Comparison of ENCODE assay signal across 11 cellular contexts in the genomic region with DNA sequence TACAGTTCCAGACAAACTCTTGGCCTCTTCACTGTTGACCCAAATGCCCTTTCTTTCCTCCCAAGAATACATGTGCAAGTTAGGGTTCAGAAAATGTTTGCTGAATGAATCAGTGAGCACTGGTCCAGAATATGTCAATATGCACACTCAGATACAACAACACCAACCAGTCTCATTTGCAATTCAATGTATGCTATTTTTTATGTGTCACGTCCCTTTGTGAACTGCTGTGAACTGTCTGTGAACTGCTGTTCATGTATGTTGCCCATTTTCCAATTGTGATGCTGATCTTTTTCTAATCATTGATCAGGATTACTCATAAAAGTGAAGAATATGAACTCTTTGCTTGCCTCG. TPM values are rescaled to one million over a fixed set of nuclear protein-coding genes. Genes with fewer than 3 reads are reported as not detected.
DNase-seq lines count a peak whose midpoint lies in the region; ATAC-seq lines count a peak whose summit lies in the region.
"Had no signal": no experiment of that assay in that cellular context is flagged by ENCODE, and none has a peak within 500 bp of the region (broad histone marks: within the 10 kb centered on the region; RNA-seq: fewer than 3 reads in every experiment).

No MANE protein-coding gene starts in this region.

- H3K36me3 Mint-ChIP-seq in activated CD4-positive, alpha-beta T cell treated with anti-CD3 and anti-CD28 coated beads, Interleukin-2, amount 10 ng/mL, durations not matched to agents 7 days and 5 days (ENCODE audit: low read depth): peaks cover 6% of the 10 kb centered on the region
- H3K36me3 Mint-ChIP-seq in activated CD8-positive, alpha-beta T cell treated with anti-CD3 and anti-CD28 coated beads, Interleukin-2, amount 10 ng/mL, durations not matched to agents 7 days and 5 days (ENCODE audit: low read depth): peaks cover 44% of the 10 kb centered on the region
- no peaks in the 10 kb centered on the region for H3K36me3 Mint-ChIP-seq in stimulated activated naive CD8-positive, alpha-beta T cell treated with anti-CD3 and anti-CD28 coated beads, Interleukin-15, Interleukin-2, amounts not matched to agents 100 ng/mL and 50 ng/mL, for 24 hours (ENCODE audit: low read depth)

- H3K4me3 Mint-ChIP-seq in activated CD4-positive, alpha-beta T cell treated with anti-CD3 and anti-CD28 coated beads, Interleukin-2, amount 10 ng/mL, durations not matched to agents 7 days and 5 days: peak overlapping the region; percentile 59
- peak overlapping the region; percentile 70 for H3K4me3 Mint-ChIP-seq in activated CD8-positive, alpha-beta T cell treated with anti-CD3 and anti-CD28 coated beads, Interleukin-2, amount 10 ng/mL, durations not matched to agents 7 days and 5 days
- H3K4me3 Mint-ChIP-seq in stimulated activated naive CD8-positive, alpha-beta T cell treated with anti-CD3 and anti-CD28 coated beads, Interleukin-15, Interleukin-2, amounts not matched to agents 100 ng/mL and 50 ng/mL, for 24 hours: peak overlapping the region; percentile 65

- ATAC-seq in activated CD8-positive, alpha-beta T cell treated with anti-CD3 and anti-CD28 coated beads, Interleukin-2, amount 10 ng/mL, durations not matched to agents 7 days and 5 days: peak; percentile 11
- ATAC-seq in HG02623 (IDR thresholded peaks at IDR 0.05; ENCODE audit: unreplicated experiment): no peak

- CTCF ChIA-PET in activated CD4-positive, alpha-beta T cell treated with anti-CD3 and anti-CD28 coated beads, Interleukin-2, amount 10 ng/mL, durations not matched to agents 7 days and 5 days (lab: Charles Lee): interaction anchor here (1.0 to 1.5 kb wide), 2 partner anchors 20 to 37 kb away, joined by 3 read pairs; no protein-coding TSS in a partner anchor
- CTCF ChIA-PET in activated CD8-positive, alpha-beta T cell treated with anti-CD3 and anti-CD28 coated beads, Interleukin-2, amount 10 ng/mL, durations not matched to agents 7 days and 5 days (lab: Charles Lee): interaction anchor here (4.7 to 10.7 kb wide), 3 partner anchors 15 to 17 kb away, joined by 35 to 163 read pairs (median 75); partner anchors contain the start of gene GAB3

- H3K27ac Mint-ChIP-seq in activated CD4-positive, alpha-beta T cell treated with anti-CD3 and anti-CD28 coated beads, Interleukin-2, amount 10 ng/mL, durations not matched to agents 7 days and 5 days: peak overlapping the region; percentile 95
- peak overlapping the region; percentile 96 for H3K27ac Mint-ChIP-seq in activated CD8-positive, alpha-beta T cell treated with anti-CD3 and anti-CD28 coated beads, Interleukin-2, amount 10 ng/mL, durations not matched to agents 7 days and 5 days
- H3K27ac Mint-ChIP-seq in stimulated activated naive CD8-positive, alpha-beta T cell treated with anti-CD3 and anti-CD28 coated beads, Interleukin-15, Interleukin-2, amounts not matched to agents 100 ng/mL and 50 ng/mL, for 24 hours: peak overlapping the region; percentile 91

- peaks cover 97% of the 10 kb centered on the region for H3K4me1 Mint-ChIP-seq in activated CD4-positive, alpha-beta T cell treated with anti-CD3 and anti-CD28 coated beads, Interleukin-2, amount 10 ng/mL, durations not matched to agents 7 days and 5 days
- H3K4me1 Mint-ChIP-seq in activated CD8-positive, alpha-beta T cell treated with anti-CD3 and anti-CD28 coated beads, Interleukin-2, amount 10 ng/mL, durations not matched to agents 7 days and 5 days (ENCODE audit: low read depth): peaks cover 98% of the 10 kb centered on the region
- peaks cover 97% of the 10 kb centered on the region for H3K4me1 Mint-ChIP-seq in stimulated activated naive CD8-positive, alpha-beta T cell treated with anti-CD3 and anti-CD28 coated beads, Interleukin-15, Interleukin-2, amounts not matched to agents 100 ng/mL and 50 ng/mL, for 24 hours (ENCODE audit: low read depth)

- peaks cover 2% of the 10 kb centered on the region for H3K9me3 Mint-ChIP-seq in activated CD4-positive, alpha-beta T cell treated with anti-CD3 and anti-CD28 coated beads, Interleukin-2, amount 10 ng/mL, durations not matched to agents 7 days and 5 days
- H3K9me3 Mint-ChIP-seq in activated CD8-positive, alpha-beta T cell treated with anti-CD3 and anti-CD28 coated beads, Interleukin-2, amount 10 ng/mL, durations not matched to agents 7 days and 5 days (ENCODE audit: insufficient read depth): no peaks in the 10 kb centered on the region
- H3K9me3 Mint-ChIP-seq in stimulated activated naive CD8-positive, alpha-beta T cell treated with anti-CD3 and anti-CD28 coated beads, Interleukin-15, Interleukin-2, amounts not matched to agents 100 ng/mL and 50 ng/mL, for 24 hours: no peaks in the 10 kb centered on the region

- H3K27me3 Mint-ChIP-seq in activated CD4-positive, alpha-beta T cell treated with anti-CD3 and anti-CD28 coated beads, Interleukin-2, amount 10 ng/mL, durations not matched to agents 7 days and 5 days: no peaks in the 10 kb centered on the region
- no peaks in the 10 kb centered on the region for H3K27me3 Mint-ChIP-seq in activated CD8-positive, alpha-beta T cell treated with anti-CD3 and anti-CD28 coated beads, Interleukin-2, amount 10 ng/mL, durations not matched to agents 7 days and 5 days (ENCODE audit: low read depth)
- no peaks in the 10 kb centered on the region for H3K27me3 Mint-ChIP-seq in stimulated activated naive CD8-positive, alpha-beta T cell treated with anti-CD3 and anti-CD28 coated beads, Interleukin-15, Interleukin-2, amounts not matched to agents 100 ng/mL and 50 ng/mL, for 24 hours

- no peak for DNase-seq in activated CD4-positive, alpha-beta T cell treated with anti-CD3 and anti-CD28 coated beads, Interleukin-2, amount 10 ng/mL, durations not matched to agents 7 days and 5 days
- no peak for DNase-seq in activated CD4-positive, alpha-beta T cell treated with anti-CD3 and anti-CD28 coated beads, Interleukin-2, amount 50 U/mL, for 48 hours
- DNase-seq in activated CD8-positive, alpha-beta T cell treated with anti-CD3 and anti-CD28 coated beads, Interleukin-2, amount 10 ng/mL, durations not matched to agents 7 days and 5 days: no peak
- peak; percentile 58 for DNase-seq in fibroblast of peridontal ligament (ENCODE audit: extremely low read depth)
- no peak for DNase-seq in NCI-H1694 (lab: John Stamatoyannopoulos, UW)
- no peak for DNase-seq in GM03348 (ENCODE audit: low spot score)
- DNase-seq: ACHN; activated CD8-positive, alpha-beta memory T cell treated with anti-CD3 and anti-CD28 coated beads for 24 hours; NCI-H2171 had no signal

- POLR2A ChIA-PET in activated CD4-positive, alpha-beta T cell treated with anti-CD3 and anti-CD28 coated beads, Interleukin-2, amount 10 ng/mL, durations not matched to agents 7 days and 5 days (lab: Charles Lee): no interaction called here
- POLR2A ChIA-PET in activated CD8-positive, alpha-beta T cell treated with anti-CD3 and anti-CD28 coated beads, Interleukin-2, amount 10 ng/mL, durations not matched to agents 7 days and 5 days (lab: Charles Lee): interaction anchor here (1.3 to 2.6 kb wide), 2 partner anchors 14 to 15 kb away, joined by 6 to 12 read pairs; no protein-coding TSS in a partner anchor

RNA-seq across cellular contexts. Expression of gene GAB3, which starts 17.8 kb away (rescaled TPM):
- 1 to 10 TPM; 4.5 to 5.5 TPM for total RNA-seq in activated CD4-positive, alpha-beta T cell treated with anti-CD3 and anti-CD28 coated beads, Interleukin-2, amount 10 ng/mL, durations not matched to agents 7 days and 5 days
- total RNA-seq in activated CD8-positive, alpha-beta T cell treated with anti-CD3 and anti-CD28 coated beads, Interleukin-2, amount 10 ng/mL, durations not matched to agents 7 days and 5 days: 10 to 100 TPM in 1 of 2 experiments, 1 to 10 TPM in 1; 9.9 to 10.3 TPM

RNA-seq across cellular contexts. Expression of gene DKC1, which starts 29.6 kb away (rescaled TPM):
- total RNA-seq in activated CD4-positive, alpha-beta T cell treated with anti-CD3 and anti-CD28 coated beads, Interleukin-2, amount 10 ng/mL, durations not matched to agents 7 days and 5 days: 10 to 100 TPM; 64.7 to 69.3 TPM
- 10 to 100 TPM; 76.0 to 82.8 TPM for total RNA-seq in activated CD8-positive, alpha-beta T cell treated with anti-CD3 and anti-CD28 coated beads, Interleukin-2, amount 10 ng/mL, durations not matched to agents 7 days and 5 days
